In the genomic region with DNA sequence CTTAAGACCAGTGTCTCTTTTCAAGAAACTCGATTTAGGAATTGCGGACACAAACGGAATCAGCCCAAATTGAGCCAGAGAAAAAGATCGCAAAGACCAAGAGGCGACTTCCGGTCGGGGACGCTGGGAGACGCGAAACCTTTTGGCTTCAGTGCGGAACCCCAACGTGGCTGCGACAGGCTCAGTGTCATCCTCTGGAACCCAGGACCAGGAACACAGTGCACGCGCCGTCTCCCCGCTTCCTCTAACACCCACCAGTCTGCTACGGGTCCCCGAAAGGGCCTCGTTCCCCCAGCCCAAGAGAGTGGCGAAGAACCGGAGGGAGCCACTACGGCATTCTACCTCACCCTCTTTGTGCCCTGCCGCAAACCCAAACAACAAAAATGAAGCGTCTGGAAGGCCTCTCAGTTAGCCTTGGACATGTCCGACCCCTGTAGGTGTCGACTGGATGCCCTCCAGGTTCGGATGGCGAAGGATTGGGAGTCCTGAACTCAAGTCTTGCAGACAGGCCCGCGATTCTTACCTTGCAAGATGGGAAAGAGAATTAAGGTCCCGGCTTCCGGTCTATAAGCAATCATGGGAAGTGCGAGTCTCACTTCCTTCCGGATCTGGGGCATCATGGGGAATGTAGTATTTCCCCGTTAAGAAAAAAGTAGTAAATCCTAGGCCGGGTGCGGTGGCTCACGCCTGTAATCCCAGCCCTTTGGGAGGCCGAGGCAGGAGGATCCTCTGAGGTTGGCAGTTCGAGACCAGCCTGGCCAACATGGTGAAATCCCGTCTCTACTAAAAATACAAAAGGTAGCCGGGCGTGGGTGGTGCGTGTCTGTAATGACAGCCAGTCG, we compare ENCODE assay signal across 8 cellular contexts. TPM values are rescaled to one million over a fixed set of nuclear protein-coding genes. Genes with fewer than 3 reads are reported as not detected.
DNase-seq lines count a peak whose midpoint lies in the region; ATAC-seq and TF ChIP-seq lines count a peak whose summit lies in the region.

A gene (minus strand): TSS at position 542 of the 842 bp plus-strand sequence. CDS start 949 bp downstream, outside the sequence.

- no peak for TF ChIP-seq CTCF in choroid plexus epithelial cell (conservative IDR thresholded peaks at IDR 0.05; ENCODE audit: low read depth, low read length)

- ATAC-seq in GM19023 (IDR thresholded peaks at IDR 0.05; ENCODE audit: unreplicated experiment) (peak; percentile 81), HG03354 (IDR thresholded peaks at IDR 0.05; ENCODE audit: poor library complexity, severe bottlenecking, unreplicated experiment) (peak; percentile 89)

- peak within 1 kb of the TSS; percentile 78 for H3K4me3 ChIP-seq in choroid plexus epithelial cell (ENCODE audit: low read depth, low read length)

- peak; percentile 85 for DNase-seq in AG08396 (ENCODE audit: low spot score)
- DNase-seq in NCI-H460 (ENCODE audit: extremely low read depth, low read depth), result peak; percentile 95
- DNase-seq in activated CD4-positive, alpha-beta T cell treated with anti-CD3 and anti-CD28 coated beads for 24 hours (ENCODE audit: low read depth in 2 of 2), result peak; percentile 47 to 69
- peak; percentile 96 for DNase-seq in choroid plexus epithelial cell (ENCODE audit: low read depth)
- DNase-seq in kidney glomerular epithelial cell (lab: John Stamatoyannopoulos, UW), result peak; percentile 92
- peak; percentile 71 for DNase-seq in stimulated activated CD4-positive, alpha-beta T cell treated with anti-CD3 and anti-CD28 coated beads, Interleukin-15, amount 100 ng/mL, for 48 hours (ENCODE audit: low read depth in 2 of 2)

RNA-seq across cellular contexts. Expression of the gene that starts here (rescaled TPM):
- 2,910 and 2,965 TPM in 2 replicates for total RNA-seq in NCI-H460 (2014; rRNA removed; shearing (Covaris generic))
- polyA plus RNA-seq in NCI-H460 (2014; cell fraction: nucleus; rRNA removed), result 1,347 and 1,401 TPM in 2 replicates

Comparison
In these comparisons a context has a peak if more than half of its experiments do, and no peak if none do; other contexts are left out.
1. Peak in every context shown above with its lines: DNase-seq, ATAC-seq and H3K4me3 ChIP-seq.